8 cellular contexts compared by ENCODE assay signal in genomic region chr11:83816572-83817187, GRCh38.
DNase-seq lines count a peak whose midpoint lies in the region; ATAC-seq and TF ChIP-seq lines count a peak whose summit lies in the region.

No MANE protein-coding gene starts in this region.

- H4K20me1 ChIP-seq in Karpas-422 (ENCODE audit: insufficient read depth, low read depth, low read length): no peaks in the 10 kb centered on the region

- H3K27me3 ChIP-seq in Karpas-422 (ENCODE audit: low read length): no peaks in the 10 kb centered on the region
- no peaks in the 10 kb centered on the region for H3K27me3 ChIP-seq in WERI-Rb-1 (ENCODE audit: insufficient read depth, low read depth, severe bottlenecking)

- H3K9ac ChIP-seq in Karpas-422 (ENCODE audit: low read length): no peak overlapping the region

- H3K9me3 ChIP-seq in Karpas-422 (ENCODE audit: low read length): no peaks in the 10 kb centered on the region
- no peaks in the 10 kb centered on the region for H3K9me3 ChIP-seq in WERI-Rb-1 (ENCODE audit: severe bottlenecking)

- peak; percentile 47 for ATAC-seq in left lobe of liver
- ATAC-seq in GM19023 (IDR thresholded peaks at IDR 0.05; ENCODE audit: unreplicated experiment): no peak
- ATAC-seq in GM21825 (IDR thresholded peaks at IDR 0.05; ENCODE audit: unreplicated experiment): no peak
- no peak for ATAC-seq in GM19463 (IDR thresholded peaks at IDR 0.05; ENCODE audit: unreplicated experiment)
- ATAC-seq in GM18511 (IDR thresholded peaks at IDR 0.05; ENCODE audit: unreplicated experiment): no peak

- H3K4me3 ChIP-seq in Karpas-422 (ENCODE audit: low read length) (no peak overlapping the region), WERI-Rb-1 (ENCODE audit: low read depth, low read length) (no peak overlapping the region)

- H3K9me2 ChIP-seq in Karpas-422 (replicated peaks; ENCODE audit: insufficient read depth, low read length): no peaks in the 10 kb centered on the region

- DNase-seq in DMS114 treated with DMSO at 0.1 percent for 48 hours (lab: John Stamatoyannopoulos, UW; ENCODE audit: unreplicated experiment): peak; percentile 25
- DNase-seq in Karpas-422: peak; percentile 74
- DNase-seq in WERI-Rb-1: no peak
- no peak for DNase-seq in left lobe of liver (ENCODE audit: low spot score)

- no peak overlapping the region for H2AFZ ChIP-seq in Karpas-422 (ENCODE audit: low read length)

- TF ChIP-seq CTCF in WERI-Rb-1 (IDR thresholded peaks at IDR 0.05; ENCODE audit: low read depth, low read length): 0 out of 2 replicates have a peak, but pooled peaks have one; percentile 24

- H3K36me3 ChIP-seq in Karpas-422 (ENCODE audit: insufficient read depth, low read length) (no peaks in the 10 kb centered on the region), WERI-Rb-1 (no peaks in the 10 kb centered on the region)

- H3K27ac ChIP-seq in Karpas-422 (ENCODE audit: low read length) (no peak overlapping the region), WERI-Rb-1 (no peak overlapping the region)

- H3K79me2 ChIP-seq in Karpas-422 (ENCODE audit: low read length): no peaks in the 10 kb centered on the region

- H3K4me1 ChIP-seq in Karpas-422 (ENCODE audit: low read length): no peaks in the 10 kb centered on the region

- H3K4me2 ChIP-seq in Karpas-422 (ENCODE audit: low read depth, low read length, poor library complexity, severe bottlenecking): no peak overlapping the region

Comparison
In these comparisons a context has a peak if more than half of its experiments do, and no peak if none do; other contexts are left out.
1. DNase-seq: peak in DMS114 treated with DMSO at 0.1 percent for 48 hours (single experiment) and Karpas-422 (single experiment); none in WERI-Rb-1 (single experiment) and left lobe of liver (single experiment).